Comparison of ENCODE assay signal across 1 cellular context in genomic region chr19:7502552-7502951, GRCh38.
TF ChIP-seq lines count a peak whose summit lies in the region.

No MANE protein-coding gene starts in this region.

TF ChIP-seq in HepG2, 621 proteins besides CTCF, POLR2A, EP300 and RAD21:
- TF ChIP-seq ZNF629 (CRISPR knock-in tag; conservative IDR thresholded peaks at IDR 0.05), result peak; percentile 79
- TF ChIP-seq ZNF720 (CRISPR knock-in tag; IDR thresholded peaks at IDR 0.05), result no peak
- 0 out of 2 replicates have a peak, but pooled peaks have one; percentile 28 for TF ChIP-seq ZMYM3 (CRISPR knock-in tag; IDR thresholded peaks at IDR 0.05)
